16 cellular contexts compared by ENCODE assay signal in genomic region chr3:119912220-119912619, GRCh38.
DNase-seq lines count a peak whose midpoint lies in the region; ATAC-seq, FAIRE-seq and TF ChIP-seq lines count a peak whose summit lies in the region.
"Had no signal": no experiment of that assay in that cellular context is flagged by ENCODE, and none has a peak within 500 bp of the region (broad histone marks: within the 10 kb centered on the region; RNA-seq: fewer than 3 reads in every experiment).

No MANE protein-coding gene starts in this region.

- no peaks in the 10 kb centered on the region for H3K9me3 ChIP-seq in CD4-positive, alpha-beta memory T cell (ENCODE audit: control insufficient read depth in 1 of 2, low read length in 2 of 2)

- H3K27me3 Mint-ChIP-seq in CD4-positive, alpha-beta memory T cell = no peaks in the 10 kb centered on the region
- H3K27me3 Mint-ChIP-seq: stimulated activated naive B cell treated with anti-CD40 and anti-IgM and Interleukin-4, amounts not matched to agents 10 μg/mL and 1 μg/mL and 100 μg/mL, for 72 hours had no signal

- H3K4me3 ChIP-seq in CD4-positive, alpha-beta memory T cell (ENCODE audit: low read length in 2 of 2) = no peak overlapping the region
- H3K4me3 ChIP-seq in NB4 (ENCODE audit: low read depth, low read length) (no peak overlapping the region), bronchial epithelial cell (ENCODE audit: low read depth, low read length) (no peak overlapping the region)

- peaks cover 5% of the 10 kb centered on the region for H3K36me3 ChIP-seq in CD4-positive, alpha-beta memory T cell (ENCODE audit: insufficient read depth, low read length)
- no peaks in the 10 kb centered on the region for H3K36me3 ChIP-seq in bronchial epithelial cell (ENCODE audit: control insufficient read depth, insufficient read depth, low read length)

- no peak for DNase-seq in CD4-positive, alpha-beta memory T cell
- DNase-seq in GM12891 (ENCODE audit: insufficient read length, low spot score) = no peak
- peak; percentile 14 for DNase-seq in NB4 (ENCODE audit: low read depth)
- DNase-seq in bronchial epithelial cell (ENCODE audit: low read depth) = peak; percentile 50
- no peak for DNase-seq in left colon
- DNase-seq: activated CD4-positive, alpha-beta T cell treated with anti-CD3 and anti-CD28 coated beads, Interleukin-2, amount 50 U/mL, for 4 hours; amniotic stem cell; cortex of kidney; NCI-H187 treated with DMSO at 0.1 percent for 48 hours; NCI-H69; nephron progenitor cell; stimulated activated naive B cell treated with anti-CD40 and anti-IgM and Interleukin-4, amounts not matched to agents 10 μg/mL and 1 μg/mL and 100 μg/mL, for 72 hours had no signal

- peak overlapping the region in 6 of 8 donors; percentile 1 to 73 (median 44) for H3K4me3 Mint-ChIP-seq in CD4-positive, alpha-beta memory T cell
- H3K4me3 Mint-ChIP-seq: nephron progenitor cell; stimulated activated naive B cell treated with anti-CD40 and anti-IgM and Interleukin-4, amounts not matched to agents 10 μg/mL and 1 μg/mL and 100 μg/mL, for 72 hours had no signal

- peaks cover 11 to 23% (median 19%) of the 10 kb centered on the region in 4 donors for H3K4me1 Mint-ChIP-seq in CD4-positive, alpha-beta memory T cell
- H3K4me1 Mint-ChIP-seq: nephron progenitor cell had no signal

- peaks cover 16% of the 10 kb centered on the region for H3K4me1 ChIP-seq in CD4-positive, alpha-beta memory T cell (ENCODE audit: insufficient read depth, low read length)

- peak overlapping the region in 6 of 7 donors; percentile 13 to 80 (median 52) for H3K27ac Mint-ChIP-seq in CD4-positive, alpha-beta memory T cell
- H3K27ac Mint-ChIP-seq: nephron progenitor cell; stimulated activated naive B cell treated with anti-CD40 and anti-IgM and Interleukin-4, amounts not matched to agents 10 μg/mL and 1 μg/mL and 100 μg/mL, for 72 hours had no signal

- intact Hi-C loops in CD4-positive, alpha-beta memory T cell (cut with micrococcal nuclease) = loop anchor here (5.0 kb wide), 1 partner anchor 180 kb away; the partner anchor contains the start of gene GSK3B
- intact Hi-C loops in left colon (cut with DNase I, micrococcal nuclease) = no loop called here

- H3K27me3 ChIP-seq in CD4-positive, alpha-beta memory T cell (ENCODE audit: insufficient read depth, low read length) = no peaks in the 10 kb centered on the region
- no peaks in the 10 kb centered on the region for H3K27me3 ChIP-seq in bronchial epithelial cell (ENCODE audit: control insufficient read depth, insufficient read depth, low read length)

- no peaks in the 10 kb centered on the region for H3K9me3 Mint-ChIP-seq in CD4-positive, alpha-beta memory T cell
- H3K9me3 Mint-ChIP-seq: nephron progenitor cell; stimulated activated naive B cell treated with anti-CD40 and anti-IgM and Interleukin-4, amounts not matched to agents 10 μg/mL and 1 μg/mL and 100 μg/mL, for 72 hours had no signal

- peak; percentile 13 for FAIRE-seq in GM12891 (lab: Jason Lieb, UNC)
- FAIRE-seq in bronchial epithelial cell (lab: Jason Lieb, UNC) = no peak
- FAIRE-seq: urothelium cell line had no signal

- TF ChIP-seq CTCF in NB4 (IDR thresholded peaks at IDR 0.05; ENCODE audit: low read depth, low read length) (no peak), bronchial epithelial cell (IDR thresholded peaks at IDR 0.05; ENCODE audit: insufficient read depth, low read length, severe bottlenecking) (no peak)

- TF ChIP-seq POLR2A in GM12891 (IDR thresholded peaks at IDR 0.05; ENCODE audit: low read depth, low read length) = no peak
- TF ChIP-seq POLR2A in NB4 (IDR thresholded peaks at IDR 0.05; ENCODE audit: extremely low read depth, insufficient read length) = no peak

- no peak overlapping the region for H3K27ac ChIP-seq in CD4-positive, alpha-beta memory T cell (ENCODE audit: low read depth, low read length)
- H3K27ac ChIP-seq: KMS-11 had no signal

- CTCF ChIA-PET in CD4-positive, alpha-beta memory T cell (lab: Charles Lee; ENCODE audit: partially characterized antibody) = interaction anchor here (1.6 kb wide), 1 partner anchor 19 kb away, joined by 7 read pairs; no protein-coding TSS in a partner anchor

- ATAC-seq in HG02938 (IDR thresholded peaks at IDR 0.05; ENCODE audit: unreplicated experiment) = no peak
- ATAC-seq in HG03457 (IDR thresholded peaks at IDR 0.05; ENCODE audit: unreplicated experiment) = no peak
- ATAC-seq in left colon = no peak
- ATAC-seq: stimulated activated naive B cell treated with anti-CD40 and anti-IgM and Interleukin-4, amounts not matched to agents 10 μg/mL and 1 μg/mL and 100 μg/mL, for 72 hours had no signal

- H3K36me3 Mint-ChIP-seq in CD4-positive, alpha-beta memory T cell = peaks cover 39 to 43% of the 10 kb centered on the region in 2 donors

- POLR2A ChIA-PET in CD4-positive, alpha-beta memory T cell (lab: Charles Lee; ENCODE audit: partially characterized antibody) = interaction anchor here (0.5 kb wide), 1 partner anchor 40 kb away, joined by 3 read pairs; no protein-coding TSS in a partner anchor

TF ChIP-seq in GM12891, 5 proteins besides CTCF, POLR2A, EP300 and RAD21:
- TF ChIP-seq PAX5 (IDR thresholded peaks at IDR 0.05; ENCODE audit: insufficient read depth, low read length, severe bottlenecking) (no peak), POLR2AphosphoS5 (IDR thresholded peaks at IDR 0.05; ENCODE audit: low read depth, low read length) (no peak)

Comparison
In these comparisons a context has a peak if more than half of its experiments do, and no peak if none do; other contexts are left out.
1. DNase-seq: peak in NB4 (single experiment) and bronchial epithelial cell (single experiment); none in CD4-positive, alpha-beta memory T cell (0 of 5), GM12891 (single experiment) and left colon (0 of 2).